32 cellular contexts compared by ENCODE assay signal in the genomic region with DNA sequence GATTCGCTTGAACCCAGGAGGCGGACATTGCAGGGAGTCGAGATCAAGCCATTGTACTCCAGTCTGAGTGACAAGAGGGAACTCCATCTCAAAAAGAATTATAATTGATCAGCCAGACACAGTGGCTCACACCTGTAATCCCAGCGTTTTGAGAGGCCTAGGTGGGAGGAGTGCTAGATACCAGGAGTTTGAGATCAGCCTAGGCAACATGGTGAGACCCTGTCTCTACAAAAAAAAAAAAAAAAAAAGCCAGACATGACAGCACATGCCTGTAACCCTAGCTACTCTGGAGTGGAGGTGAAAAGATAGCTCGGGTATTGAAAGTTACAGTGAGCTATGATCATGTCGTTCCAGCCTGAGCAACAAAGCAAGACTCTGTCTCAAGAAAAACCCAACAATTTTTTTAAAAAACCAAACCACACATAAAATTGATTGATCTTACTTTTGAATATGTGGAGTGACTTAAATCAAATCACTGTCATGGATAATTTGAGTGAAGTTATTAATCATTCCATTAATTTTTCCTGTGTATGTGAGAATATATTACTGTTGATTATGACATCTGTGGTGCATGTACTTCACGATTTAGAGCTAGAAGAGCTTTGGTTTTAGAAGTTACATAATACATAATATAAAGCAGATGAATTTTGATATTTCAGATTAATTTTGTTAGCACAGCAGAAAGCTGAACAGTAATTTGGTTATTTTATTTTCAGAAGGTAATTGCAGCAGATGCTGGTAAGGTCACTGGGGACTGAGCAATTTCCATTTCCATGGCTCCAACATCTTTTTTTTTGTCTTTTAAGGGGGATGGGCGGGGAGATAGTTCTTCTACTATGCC. TPM values are rescaled to one million over a fixed set of nuclear protein-coding genes. Genes with fewer than 3 reads are reported as not detected.
A peak's percentile ranks its signal among the peaks of the same experiment; 100 is the strongest.
DNase-seq lines count a peak whose midpoint lies in the region; ATAC-seq, FAIRE-seq and TF ChIP-seq lines count a peak whose summit lies in the region.
"Had no signal": no experiment of that assay in that cellular context is flagged by ENCODE, and none has a peak within 500 bp of the region (broad histone marks: within the 10 kb centered on the region; RNA-seq: fewer than 3 reads in every experiment).

No MANE protein-coding gene starts in this region.

- no peaks in the 10 kb centered on the region; a peak in 1 of 5 replicates for H3K36me3 ChIP-seq in HepG2 (replicated peaks in 1 of 2; ENCODE audit: control insufficient read depth in 1 of 2, insufficient read depth in 2 of 2, low read length in 2 of 2)
- H3K36me3 ChIP-seq in right lobe of liver, result no peaks in the 10 kb centered on the region
- H3K36me3 ChIP-seq in hepatocyte (replicated peaks; ENCODE audit: insufficient read depth, low read depth), result no peaks in the 10 kb centered on the region
- H3K36me3 ChIP-seq: cardiac muscle cell, colonic mucosa, sigmoid colon had no signal

- TF ChIP-seq RAD21 in HepG2 (CRISPR knock-in tag; IDR thresholded peaks at IDR 0.05), result no peak

- H3K27me3 ChIP-seq in HepG2 (ENCODE audit: control insufficient read depth in 1 of 2, insufficient read depth in 2 of 2, low read length in 2 of 2), result no peaks in the 10 kb centered on the region
- H3K27me3 ChIP-seq in right lobe of liver, result no peaks in the 10 kb centered on the region
- H3K27me3 ChIP-seq in hepatocyte, result no peaks in the 10 kb centered on the region
- H3K27me3 ChIP-seq: cardiac muscle cell, colonic mucosa, neutrophil, sigmoid colon, testis had no signal

- no peaks in the 10 kb centered on the region for H3K9me3 ChIP-seq in HepG2 (ENCODE audit: low read length)
- no peaks in the 10 kb centered on the region for H3K9me3 ChIP-seq in right lobe of liver
- H3K9me3 ChIP-seq in T-helper 17 cell (ENCODE audit: control insufficient read depth, low read length, poor library complexity, severe bottlenecking), result no peaks in the 10 kb centered on the region
- no peaks in the 10 kb centered on the region for H3K9me3 ChIP-seq in hepatocyte (ENCODE audit: low read depth)
- H3K9me3 ChIP-seq: colonic mucosa, neutrophil, sigmoid colon, testis had no signal

- peak overlapping the region; percentile 51 for H3K27ac Mint-ChIP-seq in T-helper 17 cell
- H3K27ac Mint-ChIP-seq: activated CD4-positive, alpha-beta memory T cell treated with anti-CD3 and anti-CD28 coated beads, Interleukin-2, amount 10 ng/mL, durations not matched to agents 7 days and 5 days; activated naive CD4-positive, alpha-beta T cell treated with anti-CD3 and anti-CD28 coated beads, Interleukin-2, amount 50 U/mL, for 72 hours; activated T-helper 2 cell treated with anti-CD3 and anti-CD28 coated beads, Interferon-gamma antibody, Interleukin-2, Interleukin-4, amounts not matched to agents 10 μg/mL and 5 μg/mL and 100 μg/mL, durations not matched to agents 14 hours and 24 hours and 36 hours; GM23338; naive B cell; stimulated activated memory B cell treated with anti-CD40 and anti-IgM and Interleukin-4, amounts not matched to agents 10 μg/mL and 1 μg/mL and 100 μg/mL, for 72 hours had no signal

- POLR2A ChIA-PET in HepG2 (lab: Yijun Ruan, JAX), result no interaction called here

- DNase-seq in HepG2 (ENCODE audit: low spot score) (no peak), right lobe of liver (no peak), NCI-H1436 treated with DMSO at 0.1 percent for 48 hours (lab: John Stamatoyannopoulos, UW) (peak; percentile 72), T-helper 17 cell (no peak), hepatocyte (ENCODE audit: low spot score) (no peak), superior temporal gyrus (ENCODE audit: extremely low spot score) (no peak), SW480 (ENCODE audit: low spot score) (no peak)
- DNase-seq: activated CD4-positive, alpha-beta memory T cell treated with anti-CD3 and anti-CD28 coated beads, Interleukin-2, amount 10 ng/mL, durations not matched to agents 7 days and 5 days; activated CD4-positive, CD25-positive, alpha-beta regulatory T cell; anterior cingulate cortex; CD8-positive, alpha-beta memory T cell; colonic mucosa; DMS53; foreskin melanocyte; IMR-90; left cardiac atrium; mesenchymal stem cell; naive B cell; NCI-H2029; NCI-H510A; NK-92 treated with Interleukin-12 subunit alpha and Interleukin-12 subunit beta, amount 100 ng/mL, for 24 hours; PC-3; SHP77; sigmoid colon; stimulated activated CD4-positive, alpha-beta T cell treated with anti-CD3 and anti-CD28 coated beads, Interleukin-4, amount 100 ng/mL, for 4 hours; testis had no signal

- no peak overlapping the region for H3K4me3 ChIP-seq in HepG2 (replicated peaks in 1 of 3; ENCODE audit: insufficient read depth in 1 of 3, low read depth in 2 of 3, low read length in 3 of 3)
- no peak overlapping the region for H3K4me3 ChIP-seq in right lobe of liver
- no peak overlapping the region for H3K4me3 ChIP-seq in hepatocyte
- H3K4me3 ChIP-seq: cardiac muscle cell, colonic mucosa, GM23338, sigmoid colon, testis had no signal

- WGBS in HepG2 (ENCODE audit: low lambda C conversion rate), result 93% methylated on average over 8 of the region's 8 CpGs
- WGBS in right lobe of liver (ENCODE audit: insufficient coverage, low coverage, low lambda C conversion rate, missing lambda C conversion rate), result 86% methylated on average over 8 of the region's 8 CpGs
- 88% methylated on average over 8 of the region's 8 CpGs for WGBS in hepatocyte (ENCODE audit: low lambda C conversion rate, missing lambda C conversion rate)

- peaks cover 3% of the 10 kb centered on the region for H3K36me3 Mint-ChIP-seq in T-helper 17 cell (ENCODE audit: low read depth)

- no peak for TF ChIP-seq POLR2A in HepG2 (IDR thresholded peaks at IDR 0.05; ENCODE audit: insufficient read depth in 1 of 2, low read depth in 2 of 2, low read length in 2 of 2)
- TF ChIP-seq POLR2A in right lobe of liver (IDR thresholded peaks at IDR 0.05), result no peak

- intact Hi-C loops in HepG2 (cut with micrococcal nuclease; ENCODE audit: unreplicated experiment), result no loop called here
- intact Hi-C loops in right lobe of liver (cut with DNase I), result no loop called here

- BruUV-seq in HepG2 (replicated peaks; lab: Mats Ljungman, UMichigan), result no TSS peak

- FAIRE-seq in HepG2 (lab: Jason Lieb, UNC), result no peak

- no peak overlapping the region for H3K9ac ChIP-seq in HepG2 (ENCODE audit: insufficient read depth, low read depth, low read length)

- peaks cover 40% of the 10 kb centered on the region for H3K4me1 Mint-ChIP-seq in T-helper 17 cell

- H3K79me2 ChIP-seq in HepG2 (ENCODE audit: insufficient read depth, low read length) (no peaks in the 10 kb centered on the region), hepatocyte (no peaks in the 10 kb centered on the region)

- no peaks in the 10 kb centered on the region for H3K27me3 Mint-ChIP-seq in T-helper 17 cell
- H3K27me3 Mint-ChIP-seq: activated CD4-positive, alpha-beta memory T cell treated with anti-CD3 and anti-CD28 coated beads, Interleukin-2, amount 10 ng/mL, durations not matched to agents 7 days and 5 days; CD8-positive, alpha-beta memory T cell; naive B cell; stimulated activated memory B cell treated with anti-CD40 and anti-IgM and Interleukin-4, amounts not matched to agents 10 μg/mL and 1 μg/mL and 100 μg/mL, for 72 hours had no signal

- no peak overlapping the region for H3K4me3 Mint-ChIP-seq in T-helper 17 cell
- H3K4me3 Mint-ChIP-seq: activated CD4-positive, alpha-beta memory T cell treated with anti-CD3 and anti-CD28 coated beads, Interleukin-2, amount 10 ng/mL, durations not matched to agents 7 days and 5 days; CD8-positive, alpha-beta memory T cell; GM23338; naive B cell; stimulated activated memory B cell treated with anti-CD40 and anti-IgM and Interleukin-4, amounts not matched to agents 10 μg/mL and 1 μg/mL and 100 μg/mL, for 72 hours had no signal

- ATAC-seq in HepG2 (no peak), right lobe of liver (no peak), T-helper 17 cell (no peak)
- ATAC-seq: activated naive CD4-positive, alpha-beta T cell treated with anti-CD3 and anti-CD28 coated beads, Interleukin-2, amount 50 U/mL, for 72 hours; GM23338; PC-3; stimulated activated memory B cell treated with anti-CD40 and anti-IgM and Interleukin-4, amounts not matched to agents 10 μg/mL and 1 μg/mL and 100 μg/mL, for 72 hours had no signal

- CTCF ChIA-PET in HepG2 (lab: Yijun Ruan, JAX; ENCODE audit: low intra/inter-chr PET ratio, low total read pairs), result no interaction called here

- no peak overlapping the region for H3K4me2 ChIP-seq in HepG2 (ENCODE audit: low read depth, low read length)
- H3K4me2 ChIP-seq in hepatocyte, result no peak overlapping the region
- H3K4me2 ChIP-seq: GM23338 had no signal

- H2AFZ ChIP-seq in HepG2 (ENCODE audit: low read length) (no peak overlapping the region), hepatocyte (no peak overlapping the region)
- H2AFZ ChIP-seq: GM23338 had no signal

- H4K20me1 ChIP-seq in HepG2 (ENCODE audit: insufficient read depth, low read length), result no peaks in the 10 kb centered on the region
- H4K20me1 ChIP-seq in hepatocyte (ENCODE audit: insufficient read depth, poor library complexity, severe bottlenecking), result no peaks in the 10 kb centered on the region

- no peak for TF ChIP-seq EP300 in HepG2 (IDR thresholded peaks at IDR 0.05; ENCODE audit: low read depth in 2 of 2, low read length in 2 of 2)
- TF ChIP-seq EP300 in HepG2 (CRISPR knock-in tag; IDR thresholded peaks at IDR 0.05; ENCODE audit: borderline replicate concordance), result no peak

- in situ Hi-C loops in HepG2 (cut with HindIII; ENCODE audit: extremely low pct_ligation_motif_present, low pct_unique_long_range_greater_than_20kb), result no loop called here

- H3K4me1 ChIP-seq in HepG2 (ENCODE audit: insufficient read depth, low read length) (peaks cover 28% of the 10 kb centered on the region), right lobe of liver (peaks cover 0 to 36% (median 13%) of the 10 kb centered on the region in 4 donors), hepatocyte (ENCODE audit: insufficient read depth) (peaks cover 7% of the 10 kb centered on the region)
- H3K4me1 ChIP-seq: colonic mucosa, testis had no signal

- H3K27ac ChIP-seq in HepG2 (ENCODE audit: extremely low read length, insufficient read depth, low read length) (no peak overlapping the region), right lobe of liver (no peak overlapping the region), hepatocyte (no peak overlapping the region)
- H3K27ac ChIP-seq: cardiac muscle cell, colonic mucosa, neutrophil, sigmoid colon, testis had no signal

- no peaks in the 10 kb centered on the region for H3K9me2 ChIP-seq in hepatocyte (replicated peaks; ENCODE audit: insufficient read depth)

- TF ChIP-seq CTCF in HepG2 (CRISPR knock-in tag; IDR thresholded peaks at IDR 0.05) (no peak), right lobe of liver (IDR thresholded peaks at IDR 0.05) (no peak), hepatocyte (IDR thresholded peaks at IDR 0.05; ENCODE audit: poor library complexity) (no peak)

RNA-seq across cellular contexts. Expression of a gene that starts 34.4 kb away (rescaled TPM):
- total RNA-seq in HepG2 (2016; rRNA removed; fragmentation: Illumina TruSeq; extraction: Trizol) (13.6 and 24.3 TPM in 2 replicates), right lobe of liver (10 to 100 TPM; 11.4 to 71.8 (median 23.0) TPM), T-helper 17 cell (10 to 100 TPM; 49.5 to 62.4 TPM), hepatocyte (34.1 and 42.0 TPM in 2 replicates)
- total RNA-seq in HepG2 (2016; cell fraction: cytosol; rRNA removed; fragmentation: Illumina TruSeq; extraction: Trizol; ENCODE audit: low read depth), result 2.1 and 2.2 TPM in 2 replicates
- total RNA-seq in HepG2 (2016; cell fraction: insoluble cytoplasmic fraction; rRNA removed; fragmentation: Illumina TruSeq; extraction: Trizol), result 14.1 and 25.5 TPM in 2 replicates
- 5.1 and 5.6 TPM in 2 replicates for total RNA-seq in HepG2 (2016; cell fraction: membrane; rRNA removed; fragmentation: Illumina TruSeq; extraction: Trizol)
- 15.2 and 17.1 TPM in 2 replicates for total RNA-seq in HepG2 (2016; cell fraction: nucleus; rRNA removed; fragmentation: Illumina TruSeq; extraction: Trizol)
- polyA plus RNA-seq in HepG2 (2011; rRNA removed) (18.7 and 20.8 TPM in 2 replicates), hepatocyte (17.3 and 22.6 TPM in 2 replicates)
- 14.9 and 15.1 TPM in 2 replicates for polyA plus RNA-seq in HepG2 (2011; cell fraction: cytosol; rRNA removed)
- 10.3 and 11.5 TPM in 2 replicates for polyA plus RNA-seq in HepG2 (2011; cell fraction: nucleus; rRNA removed)
- 12.9 and 15.2 TPM in 2 replicates for polyA plus RNA-seq in HepG2 (2012)
- polyA plus RNA-seq in HepG2 (2016; cell fraction: cytosol; fragmentation: Illumina TruSeq; extraction: Trizol; ENCODE audit: low read depth), result 0.77 and 0.88 TPM in 2 replicates
- polyA plus RNA-seq in HepG2 (2016; cell fraction: insoluble cytoplasmic fraction; fragmentation: Illumina TruSeq; extraction: Trizol; ENCODE audit: low read depth), result 18.7 and 19.3 TPM in 2 replicates
- 3.2 and 3.7 TPM in 2 replicates for polyA plus RNA-seq in HepG2 (2016; cell fraction: membrane; fragmentation: Illumina TruSeq; extraction: Trizol; ENCODE audit: low read depth)
- polyA plus RNA-seq in HepG2 (2016; cell fraction: nucleus; fragmentation: Illumina TruSeq; extraction: Trizol; ENCODE audit: insufficient read depth, low read depth), result 21.0 and 23.4 TPM in 2 replicates
- polyA minus RNA-seq in HepG2 (2011; rRNA and poly(A)+ RNA removed; ENCODE audit: low replicate concordance), result 42.4 and 115 TPM in 2 replicates
- 19.9 and 21.1 TPM in 2 replicates for polyA minus RNA-seq in HepG2 (2011; cell fraction: cytosol; rRNA and poly(A)+ RNA removed)
- polyA minus RNA-seq in HepG2 (2011; cell fraction: nucleus; rRNA and poly(A)+ RNA removed), result 29.4 and 39.5 TPM in 2 replicates
